Comparison of ENCODE assay signal across 22 cellular contexts in genomic region chr11:495537-495931, GRCh38. TPM values are rescaled to one million over a fixed set of nuclear protein-coding genes. Genes with fewer than 3 reads are reported as not detected.
DNase-seq lines count a peak whose midpoint lies in the region; ATAC-seq and TF ChIP-seq lines count a peak whose summit lies in the region.
"Had no signal": no experiment of that assay in that cellular context is flagged by ENCODE, and none has a peak within 500 bp of the region (broad histone marks: within the 10 kb centered on the region; RNA-seq: fewer than 3 reads in every experiment).

No MANE protein-coding gene starts in this region.

- ATAC-seq in GM19397 (IDR thresholded peaks at IDR 0.05; ENCODE audit: unreplicated experiment) (no peak), HG02973 (IDR thresholded peaks at IDR 0.05; ENCODE audit: unreplicated experiment) (no peak)
- ATAC-seq: left colon; stimulated activated effector memory CD8-positive, alpha-beta T cell treated with anti-CD3 and anti-CD28 coated beads, Interleukin-12 subunit alpha, Interleukin-12 subunit beta, amount 100 ng/mL, for 72 hours had no signal

- no peak for TF ChIP-seq CTCF in HEK293 (tag by site-specific recombination; IDR thresholded peaks at IDR 0.05)
- TF ChIP-seq CTCF in progenitor cell of endocrine pancreas (IDR thresholded peaks at IDR 0.05; ENCODE audit: unreplicated experiment) = no peak

- no peaks in the 10 kb centered on the region for H3K4me1 ChIP-seq in HEK293 (ENCODE audit: control insufficient read depth, insufficient read depth, low read length)
- H3K4me1 ChIP-seq: neural progenitor cell had no signal

- POLR2A ChIA-PET in HEK293 (lab: Yijun Ruan, JAX) = interaction anchor here (1.6 kb wide), 1 partner anchor 11 kb away, joined by 4 read pairs; no protein-coding TSS in a partner anchor

- no peak for DNase-seq in activated T-cell treated with anti-CD3 and anti-CD28 coated beads, Interleukin-2, amount 50 U/mL, for 24 hours
- DNase-seq in activated T-cell treated with anti-CD3 and anti-CD28 coated beads, Interleukin-2, amount 50 U/mL, for 48 hours = no peak
- no peak for DNase-seq in progenitor cell of endocrine pancreas (ENCODE audit: low spot score, unreplicated experiment)
- no peak for DNase-seq in NCI-H1092 (lab: John Stamatoyannopoulos, UW)
- DNase-seq: activated B cell treated with CpG ODN at 0.5 μM for 24 hours; activated CD8-positive, alpha-beta memory T cell treated with anti-CD3 and anti-CD28 coated beads for 24 hours; CD4-positive, alpha-beta T cell; left colon; NCI-H1048; NCI-H2081 treated with DMSO at 0.1 percent for 48 hours; NCI-H510A; retina; Right ventricle myocardium superior had no signal

- H3K36me3 ChIP-seq in HEK293 (ENCODE audit: control insufficient read depth in 2 of 2, insufficient read depth in 1 of 2, low read length in 2 of 2) = peaks cover 0 to 85% of the 10 kb centered on the region in 2 experiments; a peak in 1 of 3 replicates
- H3K36me3 ChIP-seq: neural progenitor cell had no signal

- no peaks in the 10 kb centered on the region for H3K9me3 ChIP-seq in HEK293 (ENCODE audit: control insufficient read depth, insufficient read depth, low read depth, low read length)

- H3K4me1 Mint-ChIP-seq in activated T-cell treated with anti-CD3 and anti-CD28 coated beads, Interleukin-2, amount 50 U/mL, for 24 hours (ENCODE audit: low read depth) = peaks cover 5% of the 10 kb centered on the region
- H3K4me1 Mint-ChIP-seq in progenitor cell of endocrine pancreas (ENCODE audit: low read depth) = no peaks in the 10 kb centered on the region
- H3K4me1 Mint-ChIP-seq: GM23338 had no signal

- CTCF ChIA-PET in HEK293 (lab: Yijun Ruan, JAX) = no interaction called here

- H3K4me3 Mint-ChIP-seq in activated T-cell treated with anti-CD3 and anti-CD28 coated beads, Interleukin-2, amount 50 U/mL, for 24 hours = no peak overlapping the region
- no peak overlapping the region for H3K4me3 Mint-ChIP-seq in progenitor cell of endocrine pancreas (ENCODE audit: low read depth)
- H3K4me3 Mint-ChIP-seq: activated B cell treated with CpG ODN at 0.5 μM for 24 hours; CD4-positive, alpha-beta T cell; GM23338; neural progenitor cell; stimulated activated effector memory CD8-positive, alpha-beta T cell treated with anti-CD3 and anti-CD28 coated beads, Interleukin-12 subunit alpha, Interleukin-12 subunit beta, amount 100 ng/mL, for 72 hours had no signal

- no peak overlapping the region for H3K4me3 ChIP-seq in HEK293 (ENCODE audit: low read depth, low read length)
- H3K4me3 ChIP-seq: GM23338, neural progenitor cell had no signal

- no peak overlapping the region for H3K27ac ChIP-seq in HEK293 (ENCODE audit: extremely low read depth, low read depth, low read length)
- peak overlapping the region; percentile 98 for H3K27ac ChIP-seq in cingulate gyrus (ENCODE audit: low read depth, low read length)
- H3K27ac ChIP-seq: neural progenitor cell had no signal

- no peaks in the 10 kb centered on the region for H3K27me3 Mint-ChIP-seq in activated T-cell treated with anti-CD3 and anti-CD28 coated beads, Interleukin-2, amount 50 U/mL, for 24 hours
- no peaks in the 10 kb centered on the region for H3K27me3 Mint-ChIP-seq in progenitor cell of endocrine pancreas
- H3K27me3 Mint-ChIP-seq: activated B cell treated with CpG ODN at 0.5 μM for 24 hours; CD4-positive, alpha-beta T cell had no signal

- H3K27ac Mint-ChIP-seq in activated T-cell treated with anti-CD3 and anti-CD28 coated beads, Interleukin-2, amount 50 U/mL, for 24 hours = peak overlapping the region; percentile 45
- peak overlapping the region; percentile 40 for H3K27ac Mint-ChIP-seq in progenitor cell of endocrine pancreas
- H3K27ac Mint-ChIP-seq: activated B cell treated with CpG ODN at 0.5 μM for 24 hours; CD4-positive, alpha-beta T cell; GM23338; stimulated activated effector memory CD8-positive, alpha-beta T cell treated with anti-CD3 and anti-CD28 coated beads, Interleukin-12 subunit alpha, Interleukin-12 subunit beta, amount 100 ng/mL, for 72 hours had no signal

- H3K36me3 Mint-ChIP-seq in activated T-cell treated with anti-CD3 and anti-CD28 coated beads, Interleukin-2, amount 50 U/mL, for 24 hours (ENCODE audit: low read depth) = peaks cover 88% of the 10 kb centered on the region
- H3K36me3 Mint-ChIP-seq in progenitor cell of endocrine pancreas (ENCODE audit: insufficient read depth) = peaks cover 23% of the 10 kb centered on the region

- H3K9me3 Mint-ChIP-seq in activated T-cell treated with anti-CD3 and anti-CD28 coated beads, Interleukin-2, amount 50 U/mL, for 24 hours = no peaks in the 10 kb centered on the region
- no peaks in the 10 kb centered on the region for H3K9me3 Mint-ChIP-seq in progenitor cell of endocrine pancreas (ENCODE audit: low read depth)
- H3K9me3 Mint-ChIP-seq: activated B cell treated with CpG ODN at 0.5 μM for 24 hours; CD4-positive, alpha-beta T cell; stimulated activated effector memory CD8-positive, alpha-beta T cell treated with anti-CD3 and anti-CD28 coated beads, Interleukin-12 subunit alpha, Interleukin-12 subunit beta, amount 100 ng/mL, for 72 hours had no signal

TF ChIP-seq in HEK293, 187 proteins besides CTCF, POLR2A, EP300 and RAD21:
- TF ChIP-seq REST (tag by site-specific recombination; IDR thresholded peaks at IDR 0.05) = 0 out of 2 replicates have a peak, but pooled peaks have one; percentile 20
- no peak for TF ChIP-seq ZNF660 (tag by site-specific recombination; IDR thresholded peaks at IDR 0.05)
- no peak for TF ChIP-seq ZNF169 (tag by site-specific recombination; IDR thresholded peaks at IDR 0.05)

RNA-seq across cellular contexts. Expression of gene RNH1, which starts 11.5 kb away (rescaled TPM):
- 49.4 and 52.6 TPM in 2 replicates for total RNA-seq in progenitor cell of endocrine pancreas

RNA-seq across cellular contexts. Expression of gene HRAS, which starts 39.8 kb away (rescaled TPM):
- total RNA-seq in progenitor cell of endocrine pancreas = 53.4 and 61.6 TPM in 2 replicates

RNA-seq across cellular contexts. Expression of gene LRRC56, which starts 41.8 kb away (rescaled TPM):
- 5.1 and 5.4 TPM in 2 replicates for total RNA-seq in progenitor cell of endocrine pancreas

RNA-seq across cellular contexts. Expression of gene PTDSS2, which starts 45.5 kb away (rescaled TPM):
- total RNA-seq in progenitor cell of endocrine pancreas = 48.2 and 50.4 TPM in 2 replicates

RNA-seq across cellular contexts. Expression of gene ANO9, which starts 53.7 kb away (rescaled TPM):
- 31.0 and 34.6 TPM in 2 replicates for total RNA-seq in progenitor cell of endocrine pancreas
- total RNA-seq: A673, fibroblast of villous mesenchyme had no signal
